In genomic region chr6:33584700-33585402, GRCh38 we compare ENCODE assay signal across 10 cellular contexts. TPM values are rescaled to one million over a fixed set of nuclear protein-coding genes. Genes with fewer than 3 reads are reported as not detected.
DNase-seq lines count a peak whose midpoint lies in the region; ATAC-seq and TF ChIP-seq lines count a peak whose summit lies in the region.
"Had no signal": no experiment of that assay in that cellular context is flagged by ENCODE, and none has a peak within 500 bp of the region (broad histone marks: within the 10 kb centered on the region; RNA-seq: fewer than 3 reads in every experiment).

No MANE protein-coding gene starts in this region.

- TF ChIP-seq CTCF in mammary epithelial cell (conservative IDR thresholded peaks at IDR 0.05 in 1 of 2, IDR thresholded peaks at IDR 0.05 in 1 of 2; ENCODE audit: extremely low read depth in 1 of 2, insufficient read depth in 1 of 2, low read depth in 1 of 2, low read length in 2 of 2) (no peak), breast epithelium (IDR thresholded peaks at IDR 0.05) (no peak), OCI-LY3 (IDR thresholded peaks at IDR 0.05; ENCODE audit: low read depth, low read length) (no peak), esophagus squamous epithelium (IDR thresholded peaks at IDR 0.05) (no peak)

- no peaks in the 10 kb centered on the region for H3K9me3 ChIP-seq in mammary epithelial cell (replicated peaks; ENCODE audit: insufficient read depth, low read length)
- no peaks in the 10 kb centered on the region for H3K9me3 ChIP-seq in breast epithelium
- H3K9me3 ChIP-seq in OCI-LY3 (ENCODE audit: insufficient read depth, low read length) = no peaks in the 10 kb centered on the region
- H3K9me3 ChIP-seq in duodenal mucosa (ENCODE audit: control insufficient read depth in 1 of 2, low read length in 2 of 2) = no peaks in the 10 kb centered on the region
- no peaks in the 10 kb centered on the region for H3K9me3 ChIP-seq in esophagus squamous epithelium
- H3K9me3 ChIP-seq: HAP-1, prostate gland had no signal

- H3K27ac Mint-ChIP-seq in stimulated activated naive B cell treated with anti-CD40 and anti-IgM and Interleukin-4, amounts not matched to agents 10 μg/mL and 1 μg/mL and 100 μg/mL, for 72 hours = peak overlapping the region; percentile 96

- no peaks in the 10 kb centered on the region for H4K20me1 ChIP-seq in mammary epithelial cell (ENCODE audit: insufficient read depth, low read length)
- H4K20me1 ChIP-seq in OCI-LY3 (ENCODE audit: insufficient read depth, low read length) = no peaks in the 10 kb centered on the region

- peaks cover 19% of the 10 kb centered on the region for H3K4me1 ChIP-seq in mammary epithelial cell (ENCODE audit: insufficient read depth, low read length)
- no peaks in the 10 kb centered on the region for H3K4me1 ChIP-seq in breast epithelium
- peaks cover 20% of the 10 kb centered on the region for H3K4me1 ChIP-seq in OCI-LY3 (ENCODE audit: low read length)
- H3K4me1 ChIP-seq in duodenal mucosa (ENCODE audit: control insufficient read depth in 1 of 2, insufficient read depth in 2 of 2, low read length in 2 of 2) = peaks cover 13 to 14% of the 10 kb centered on the region in 2 donors
- H3K4me1 ChIP-seq in esophagus squamous epithelium = peaks cover 15 to 34% (median 23%) of the 10 kb centered on the region in 3 donors
- H3K4me1 ChIP-seq: prostate gland had no signal

- in situ Hi-C loops in mammary epithelial cell (cut with MboI; ENCODE audit: low sequenced_read_pairs in 2 of 2) = loop anchor here (5.0 to 25.0 kb wide), 5 partner anchors 90 to 577 kb away; partner anchors contain the start of gene IP6K3 (in 1 of the 2)

- BruUV-seq in mammary epithelial cell (replicated peaks; lab: Mats Ljungman, UMichigan) = no TSS peak

- TF ChIP-seq POLR2A in breast epithelium (IDR thresholded peaks at IDR 0.05) (no peak), esophagus squamous epithelium (IDR thresholded peaks at IDR 0.05) (no peak)

- H3K27me3 ChIP-seq in mammary epithelial cell (ENCODE audit: insufficient read depth, low read length) = no peaks in the 10 kb centered on the region
- H3K27me3 ChIP-seq in breast epithelium = no peaks in the 10 kb centered on the region
- H3K27me3 ChIP-seq in OCI-LY3 (ENCODE audit: low read depth, low read length) = no peaks in the 10 kb centered on the region
- no peaks in the 10 kb centered on the region for H3K27me3 ChIP-seq in duodenal mucosa (ENCODE audit: control insufficient read depth in 1 of 2, insufficient read depth in 2 of 2, low read length in 2 of 2)
- H3K27me3 ChIP-seq in esophagus squamous epithelium = no peaks in the 10 kb centered on the region

- no peaks in the 10 kb centered on the region for H3K27me3 Mint-ChIP-seq in stimulated activated naive B cell treated with anti-CD40 and anti-IgM and Interleukin-4, amounts not matched to agents 10 μg/mL and 1 μg/mL and 100 μg/mL, for 72 hours

- intact Hi-C loops in mammary epithelial cell (cut with micrococcal nuclease) (loop anchor here (1.0 to 5.0 kb wide), 6 partner anchors 88 to 569 kb away; no protein-coding TSS in a partner anchor), breast epithelium (cut with DNase I; ENCODE audit: low total_unique reads) (loop anchor here (10.0 kb wide), 1 partner anchor 110 kb away; no protein-coding TSS in a partner anchor), esophagus squamous epithelium (cut with DNase I) (loop anchor here (5.0 to 10.0 kb wide), 2 partner anchors 50 to 117 kb away; no protein-coding TSS in a partner anchor)

- H3K4me2 ChIP-seq in mammary epithelial cell (ENCODE audit: insufficient read depth, low read depth, low read length) (no peak overlapping the region), OCI-LY3 (ENCODE audit: low read length) (peak overlapping the region; percentile 81)

- H3K9ac ChIP-seq in mammary epithelial cell (ENCODE audit: insufficient read depth, low read length) (no peak overlapping the region), OCI-LY3 (ENCODE audit: low read length) (peak overlapping the region; percentile 56; the same call in 1 of the 2 replicates), duodenal mucosa (ENCODE audit: low read depth in 1 of 2, low read length in 2 of 2) (peak overlapping the region; percentile 15 to 18)

- DNase-seq in mammary epithelial cell = no peak
- no peak for DNase-seq in breast epithelium (ENCODE audit: low spot score in 2 of 2)
- DNase-seq in stimulated activated naive B cell treated with anti-CD40 and anti-IgM and Interleukin-4, amounts not matched to agents 10 μg/mL and 1 μg/mL and 100 μg/mL, for 72 hours = no peak
- no peak for DNase-seq in esophagus squamous epithelium (lab: John Stamatoyannopoulos, UW)
- no peak for DNase-seq in NCI-H748 treated with DMSO at 0.1 percent for 48 hours (lab: John Stamatoyannopoulos, UW)
- DNase-seq in NCI-H146 treated with DMSO at 0.1 percent for 48 hours (lab: John Stamatoyannopoulos, UW; ENCODE audit: unreplicated experiment) = no peak

- no peaks in the 10 kb centered on the region for H3K36me3 Mint-ChIP-seq in stimulated activated naive B cell treated with anti-CD40 and anti-IgM and Interleukin-4, amounts not matched to agents 10 μg/mL and 1 μg/mL and 100 μg/mL, for 72 hours

- H3K27ac ChIP-seq in mammary epithelial cell (ENCODE audit: insufficient read depth, low read depth, low read length) (no peak overlapping the region), breast epithelium (peak overlapping the region in 1 of 2 donors; percentile 26), OCI-LY3 (ENCODE audit: low read length) (no peak overlapping the region), duodenal mucosa (ENCODE audit: low read depth, low read length) (no peak overlapping the region), esophagus squamous epithelium (peak overlapping the region in 1 of 4 donors; percentile 21)
- H3K27ac ChIP-seq: prostate gland had no signal

- H3K36me3 ChIP-seq in mammary epithelial cell (ENCODE audit: insufficient read depth, low read length) (no peaks in the 10 kb centered on the region), breast epithelium (no peaks in the 10 kb centered on the region), OCI-LY3 (replicated peaks; ENCODE audit: low read depth, low read length) (no peaks in the 10 kb centered on the region), duodenal mucosa (ENCODE audit: control insufficient read depth in 1 of 2, insufficient read depth in 2 of 2, low read length in 2 of 2) (no peaks in the 10 kb centered on the region), esophagus squamous epithelium (no peaks in the 10 kb centered on the region)
- H3K36me3 ChIP-seq: HAP-1, prostate gland had no signal

- CTCF ChIA-PET in mammary epithelial cell (lab: Charles Lee; ENCODE audit: low non-redundant PET) = no interaction called here

- H3K4me3 ChIP-seq in mammary epithelial cell (replicated peaks in 1 of 3; ENCODE audit: insufficient read depth in 1 of 3, low read depth in 2 of 3, low read length in 3 of 3) = no peak overlapping the region
- H3K4me3 ChIP-seq in breast epithelium = no peak overlapping the region
- H3K4me3 ChIP-seq in OCI-LY3 (ENCODE audit: low read length) = peak overlapping the region; percentile 71
- H3K4me3 ChIP-seq in duodenal mucosa (ENCODE audit: low read depth in 1 of 2, low read length in 2 of 2) = no peak overlapping the region
- no peak overlapping the region for H3K4me3 ChIP-seq in esophagus squamous epithelium
- H3K4me3 ChIP-seq: HAP-1, prostate gland had no signal

- WGBS in mammary epithelial cell (ENCODE audit: low coverage, missing lambda C conversion rate) = 74% methylated on average over 11 of the region's 11 CpGs
- WGBS in esophagus squamous epithelium, 2 donors = 56 to 62% methylated on average over 7 to 9 of the region's 11 CpGs

- no peak for ATAC-seq in stimulated activated naive B cell treated with anti-CD40 and anti-IgM and Interleukin-4, amounts not matched to agents 10 μg/mL and 1 μg/mL and 100 μg/mL, for 72 hours (replicated peaks)

- peaks cover 33 to 46% of the 10 kb centered on the region in 2 donors for H3K4me1 Mint-ChIP-seq in stimulated activated naive B cell treated with anti-CD40 and anti-IgM and Interleukin-4, amounts not matched to agents 10 μg/mL and 1 μg/mL and 100 μg/mL, for 72 hours

- peak overlapping the region; percentile 65 for H2AFZ ChIP-seq in mammary epithelial cell (ENCODE audit: low read depth, low read length)
- H2AFZ ChIP-seq in OCI-LY3 (ENCODE audit: low read depth, low read length) = no peak overlapping the region

- H3K4me3 Mint-ChIP-seq in stimulated activated naive B cell treated with anti-CD40 and anti-IgM and Interleukin-4, amounts not matched to agents 10 μg/mL and 1 μg/mL and 100 μg/mL, for 72 hours = peak overlapping the region; percentile 68 to 84

- H3K79me2 ChIP-seq in mammary epithelial cell (ENCODE audit: insufficient read depth, low read length) = peaks cover 2% of the 10 kb centered on the region
- H3K79me2 ChIP-seq in OCI-LY3 (ENCODE audit: low read length) = peaks cover 2% of the 10 kb centered on the region

- no peaks in the 10 kb centered on the region for H3K9me3 Mint-ChIP-seq in stimulated activated naive B cell treated with anti-CD40 and anti-IgM and Interleukin-4, amounts not matched to agents 10 μg/mL and 1 μg/mL and 100 μg/mL, for 72 hours

- dilution Hi-C loops in mammary epithelial cell (cut with HindIII; ENCODE audit: low sequenced_read_pairs) = loop anchor here (5.0 to 10.0 kb wide), 6 partner anchors 33 to 547 kb away; partner anchors contain the start of gene UQCC2

RNA-seq across cellular contexts. Expression of gene BAK1, which starts 4.8 kb away (rescaled TPM):
- total RNA-seq in mammary epithelial cell (10 to 100 TPM; 41.0 to 70.6 TPM), breast epithelium (10 to 100 TPM in 1 of 3 donors, 1 to 10 TPM in 2; 6.7 to 11.1 (median 7.0) TPM), esophagus squamous epithelium (10 to 100 TPM; 14.3 to 26.2 (median 20.0) TPM)
- 62.0 TPM for polyA plus RNA-seq in mammary epithelial cell
- polyA minus RNA-seq in mammary epithelial cell = 81.7 TPM

RNA-seq across cellular contexts. Expression of gene ITPR3, which starts 36.3 kb away (rescaled TPM):
- total RNA-seq in mammary epithelial cell (100 to 1,000 TPM; 125 to 155 TPM), breast epithelium (10 to 100 TPM; 18.4 to 40.0 (median 27.7) TPM), esophagus squamous epithelium (10 to 100 TPM; 21.8 to 39.2 (median 35.3) TPM)
- polyA plus RNA-seq in mammary epithelial cell = 106 TPM
- polyA minus RNA-seq in mammary epithelial cell = 270 TPM
